Comparison of ENCODE assay signal across 10 cellular contexts in genomic region chr11:131579932-131580387, GRCh38.
DNase-seq lines count a peak whose midpoint lies in the region; ATAC-seq and TF ChIP-seq lines count a peak whose summit lies in the region.
"Had no signal": no experiment of that assay in that cellular context is flagged by ENCODE, and none has a peak within 500 bp of the region (broad histone marks: within the 10 kb centered on the region; RNA-seq: fewer than 3 reads in every experiment).

No MANE protein-coding gene starts in this region.

- peak; percentile 93 for ATAC-seq in GM18867 (IDR thresholded peaks at IDR 0.05; ENCODE audit: unreplicated experiment)
- ATAC-seq in HG02610 (IDR thresholded peaks at IDR 0.05; ENCODE audit: unreplicated experiment): no peak

- H3K4me3 ChIP-seq in Jurkat, Clone E6-1 (ENCODE audit: low read length): no peak overlapping the region
- H3K4me3 ChIP-seq: thoracic aorta had no signal

- H3K27ac ChIP-seq in angular gyrus (ENCODE audit: low read depth, low read length): peak overlapping the region; percentile 91
- H3K27ac ChIP-seq: KMS-11, thoracic aorta had no signal

- intact Hi-C loops in activated CD4-positive, alpha-beta memory T cell treated with anti-CD3 and anti-CD28 coated beads for 36 hours (cut with micrococcal nuclease): no loop called here

- DNase-seq in CMK (ENCODE audit: low read depth): peak; percentile 25
- DNase-seq in Jurkat, Clone E6-1 (ENCODE audit: low read depth, low spot score): peak; percentile 59
- DNase-seq in activated CD4-positive, alpha-beta memory T cell treated with anti-CD3 and anti-CD28 coated beads for 36 hours: no peak
- DNase-seq in CD1c-positive myeloid dendritic cell (ENCODE audit: extremely low spot score): no peak

- H3K36me3 Mint-ChIP-seq in nephron (ENCODE audit: low read depth): no peaks in the 10 kb centered on the region
- no peaks in the 10 kb centered on the region for H3K36me3 Mint-ChIP-seq in activated CD4-positive, alpha-beta memory T cell treated with anti-CD3 and anti-CD28 coated beads for 36 hours

- H3K27ac Mint-ChIP-seq in nephron: no peak overlapping the region
- no peak overlapping the region for H3K27ac Mint-ChIP-seq in activated CD4-positive, alpha-beta memory T cell treated with anti-CD3 and anti-CD28 coated beads for 36 hours

- H3K4me1 Mint-ChIP-seq in nephron: peaks cover 58% of the 10 kb centered on the region
- no peaks in the 10 kb centered on the region for H3K4me1 Mint-ChIP-seq in activated CD4-positive, alpha-beta memory T cell treated with anti-CD3 and anti-CD28 coated beads for 36 hours (ENCODE audit: low read depth)

- H3K4me3 Mint-ChIP-seq in nephron: no peak overlapping the region
- H3K4me3 Mint-ChIP-seq in activated CD4-positive, alpha-beta memory T cell treated with anti-CD3 and anti-CD28 coated beads for 36 hours: no peak overlapping the region

- CTCF ChIA-PET in activated CD4-positive, alpha-beta memory T cell treated with anti-CD3 and anti-CD28 coated beads for 36 hours (lab: Charles Lee): interaction anchor here (0.7 to 1.9 kb wide), 2 partner anchors 9 to 94 kb away, joined by 3 to 5 read pairs; no protein-coding TSS in a partner anchor

- peak; percentile 28 to 55 (median 41) for TF ChIP-seq CTCF in nephron (IDR thresholded peaks at IDR 0.05; ENCODE audit: unreplicated experiment in 3 of 3)

- no peaks in the 10 kb centered on the region for H3K9me3 Mint-ChIP-seq in nephron
- peaks cover 3% of the 10 kb centered on the region for H3K9me3 Mint-ChIP-seq in activated CD4-positive, alpha-beta memory T cell treated with anti-CD3 and anti-CD28 coated beads for 36 hours

- H3K27me3 Mint-ChIP-seq in nephron (ENCODE audit: low read depth): peaks cover 31% of the 10 kb centered on the region
- H3K27me3 Mint-ChIP-seq in activated CD4-positive, alpha-beta memory T cell treated with anti-CD3 and anti-CD28 coated beads for 36 hours: no peaks in the 10 kb centered on the region

- POLR2A ChIA-PET in activated CD4-positive, alpha-beta memory T cell treated with anti-CD3 and anti-CD28 coated beads for 36 hours (lab: Charles Lee): no interaction called here

Comparison
In these comparisons a context has a peak if more than half of its experiments do, and no peak if none do; other contexts are left out.
1. DNase-seq: peak in CMK (single experiment) and Jurkat, Clone E6-1 (single experiment); none in activated CD4-positive, alpha-beta memory T cell treated with anti-CD3 and anti-CD28 coated beads for 36 hours (single experiment) and CD1c-positive myeloid dendritic cell (single experiment).